In the genomic region with DNA sequence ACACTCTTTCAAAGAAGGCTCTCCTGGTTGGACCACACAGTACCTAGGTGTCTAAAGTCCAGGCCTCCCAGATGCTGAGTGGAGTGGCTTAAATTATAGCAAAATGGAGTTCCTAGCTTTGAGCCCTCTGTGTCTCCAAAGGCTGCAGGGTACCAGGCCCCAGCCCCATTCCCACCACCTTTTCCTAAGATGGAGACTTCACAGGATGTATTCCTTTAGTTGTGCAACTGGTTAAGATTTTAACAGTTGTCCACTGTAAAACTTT, we compare ENCODE assay signal across 10 cellular contexts. TPM values are rescaled to one million over a fixed set of nuclear protein-coding genes. Genes with fewer than 3 reads are reported as not detected.
DNase-seq lines count a peak whose midpoint lies in the region; ATAC-seq and TF ChIP-seq lines count a peak whose summit lies in the region.
"Had no signal": no experiment of that assay in that cellular context is flagged by ENCODE, and none has a peak within 500 bp of the region (broad histone marks: within the 10 kb centered on the region; RNA-seq: fewer than 3 reads in every experiment).

No MANE protein-coding gene starts in this region.

- intact Hi-C loops in IMR-90 (cut with micrococcal nuclease): loop anchor here (5.0 kb wide), 1 partner anchor 79 kb away; no protein-coding TSS in a partner anchor

- no peak for TF ChIP-seq RAD21 in IMR-90 (IDR thresholded peaks at IDR 0.05; ENCODE audit: low read length)

- no peak overlapping the region for H3K27ac Mint-ChIP-seq in neural progenitor cell

- peak overlapping the region; percentile 54; the same call in 1 of the 2 replicates for H3K14ac ChIP-seq in IMR-90 (replicated peaks; ENCODE audit: low read depth, low read length)

- DNase-seq in IMR-90: no peak
- DNase-seq in neural progenitor cell (ENCODE audit: low spot score): no peak
- no peak for DNase-seq in NCI-H774 (lab: John Stamatoyannopoulos, UW)
- DNase-seq in AG20443 (ENCODE audit: low spot score): no peak
- DNase-seq in SW480 (ENCODE audit: low spot score): no peak
- DNase-seq: activated CD4-positive, alpha-beta T cell treated with anti-CD3 and anti-CD28 coated beads, Interleukin-2, amount 50 U/mL, for 4 hours; colonic mucosa had no signal

- H3K4me1 Mint-ChIP-seq in neural progenitor cell: peaks cover 75% of the 10 kb centered on the region

- H3K56ac ChIP-seq in IMR-90 (ENCODE audit: extremely low read depth, insufficient read depth, low read length): no peak overlapping the region

- H2BK15ac ChIP-seq in IMR-90 (ENCODE audit: low read depth, low read length): no peak overlapping the region; the same call in 2 of the 3 replicates

- H3K36me3 ChIP-seq in IMR-90 (ENCODE audit: control insufficient read depth, insufficient read depth, low read length): peaks cover 40% of the 10 kb centered on the region
- peaks cover 5 to 26% of the 10 kb centered on the region in 2 donors for H3K36me3 ChIP-seq in duodenal mucosa (ENCODE audit: control insufficient read depth in 1 of 2, insufficient read depth in 2 of 2, low read length in 2 of 2)
- no peaks in the 10 kb centered on the region for H3K36me3 ChIP-seq in neural progenitor cell
- H3K36me3 ChIP-seq: colonic mucosa had no signal

- TF ChIP-seq CTCF in C4-2B (conservative IDR thresholded peaks at IDR 0.05): no peak
- no peak for TF ChIP-seq CTCF in IMR-90 (conservative IDR thresholded peaks at IDR 0.05; ENCODE audit: low read depth, low read length)
- no peak for TF ChIP-seq CTCF in neural progenitor cell (IDR thresholded peaks at IDR 0.05)

- POLR2A ChIA-PET in IMR-90 (lab: Charles Lee; ENCODE audit: unreplicated experiment): no interaction called here

- peaks cover 39% of the 10 kb centered on the region for H3K4me1 ChIP-seq in IMR-90 (ENCODE audit: control insufficient read depth, insufficient read depth, low read length)
- peaks cover 71 to 73% of the 10 kb centered on the region in 2 donors for H3K4me1 ChIP-seq in duodenal mucosa (ENCODE audit: control insufficient read depth in 1 of 2, insufficient read depth in 2 of 2, low read length in 2 of 2)
- peaks cover 36% of the 10 kb centered on the region for H3K4me1 ChIP-seq in neural progenitor cell

- H3K4me3 ChIP-seq in IMR-90 (ENCODE audit: insufficient read depth, low read depth, low read length) (no peak overlapping the region), duodenal mucosa (ENCODE audit: low read depth in 1 of 2, low read length in 2 of 2) (peak overlapping the region; percentile 26 to 93), neural progenitor cell (no peak overlapping the region)
- H3K4me3 ChIP-seq: colonic mucosa had no signal

- H3K18ac ChIP-seq in IMR-90 (ENCODE audit: low read depth, low read length): no peak overlapping the region

- H3K9me3 Mint-ChIP-seq in neural progenitor cell: no peaks in the 10 kb centered on the region

- peak overlapping the region; percentile 10; the same call in 1 of the 2 replicates for H2BK120ac ChIP-seq in IMR-90 (ENCODE audit: low read depth, low read length)

- H3K36me3 Mint-ChIP-seq in neural progenitor cell: peaks cover 26% of the 10 kb centered on the region

- H4K8ac ChIP-seq in IMR-90 (ENCODE audit: low read depth in 2 of 2, low read length in 2 of 2): no peak overlapping the region

- peak overlapping the region; percentile 66 for H3K4me3 Mint-ChIP-seq in neural progenitor cell

- no peak for TF ChIP-seq POLR2A in IMR-90 (IDR thresholded peaks at IDR 0.05; ENCODE audit: low read depth, low read length)

- H2AFZ ChIP-seq in IMR-90 (replicated peaks; ENCODE audit: low read length, poor library complexity) (no peak overlapping the region), neural progenitor cell (replicated peaks) (no peak overlapping the region)

- no peak overlapping the region for H4K5ac ChIP-seq in IMR-90 (ENCODE audit: low read depth, low read length)

- ATAC-seq in IMR-90 (ENCODE audit: low read depth) (no peak), GM21717 (IDR thresholded peaks at IDR 0.05; ENCODE audit: unreplicated experiment) (no peak)

- in situ Hi-C loops in IMR-90 (cut with MboI; ENCODE audit: low sequenced_read_pairs): loop anchor here (10.0 to 25.0 kb wide), 2 partner anchors 229 to 409 kb away; a partner anchor contains a TSS

- no peak overlapping the region for H2BK20ac ChIP-seq in IMR-90 (ENCODE audit: low read depth, low read length)

- peaks cover 15% of the 10 kb centered on the region for H3F3A ChIP-seq in neural progenitor cell (ENCODE audit: low read depth)

- no peak overlapping the region for H4K91ac ChIP-seq in IMR-90 (ENCODE audit: insufficient read depth, low read depth, low read length)

- CTCF ChIA-PET in IMR-90 (lab: Yijun Ruan, JAX): interaction anchor here (1.5 kb wide), 1 partner anchor 169 kb away, joined by 3 read pairs; no protein-coding TSS in a partner anchor

- no peaks in the 10 kb centered on the region for H3K27me3 ChIP-seq in IMR-90 (ENCODE audit: control insufficient read depth, insufficient read depth, low read length)
- no peaks in the 10 kb centered on the region for H3K27me3 ChIP-seq in duodenal mucosa (ENCODE audit: control insufficient read depth in 1 of 2, insufficient read depth in 2 of 2, low read length in 2 of 2)
- H3K27me3 ChIP-seq in neural progenitor cell: peaks cover 48% of the 10 kb centered on the region
- H3K27me3 ChIP-seq: colonic mucosa had no signal

- dilution Hi-C loops in IMR-90 (cut with HindIII; ENCODE audit: low sequenced_read_pairs, unreplicated experiment): no loop called here

- peak overlapping the region; percentile 74 for H3K23ac ChIP-seq in IMR-90 (ENCODE audit: low read depth, low read length)

- H3K9me3 ChIP-seq in IMR-90 (ENCODE audit: control insufficient read depth, insufficient read depth, low read length) (no peaks in the 10 kb centered on the region), duodenal mucosa (ENCODE audit: control insufficient read depth in 1 of 2, low read length in 2 of 2) (no peaks in the 10 kb centered on the region), neural progenitor cell (ENCODE audit: low read depth) (no peaks in the 10 kb centered on the region)
- H3K9me3 ChIP-seq: colonic mucosa had no signal

- H3K79me1 ChIP-seq in IMR-90 (ENCODE audit: low read depth in 1 of 2, low read length in 2 of 2): peaks cover 4 to 63% of the 10 kb centered on the region in 2 experiments; a peak in 2 of 4 replicates

- H3K9ac ChIP-seq in IMR-90 (ENCODE audit: low read depth, low read length): no peak overlapping the region
- H3K9ac ChIP-seq in duodenal mucosa (ENCODE audit: low read depth in 1 of 2, low read length in 2 of 2): peak overlapping the region in 1 of 2 donors; percentile 11
- H3K9ac ChIP-seq in neural progenitor cell: no peak overlapping the region

- no peaks in the 10 kb centered on the region for H3K79me2 ChIP-seq in neural progenitor cell (ENCODE audit: low read depth)

- H4K20me1 ChIP-seq in IMR-90 (ENCODE audit: insufficient read depth, low read length): peaks cover 93% of the 10 kb centered on the region
- H4K20me1 ChIP-seq in neural progenitor cell (ENCODE audit: low read depth): peaks cover 35% of the 10 kb centered on the region

- peak overlapping the region; percentile 43 for H3K4ac ChIP-seq in IMR-90 (ENCODE audit: low read depth, low read length)

- no peak overlapping the region for H2BK5ac ChIP-seq in IMR-90 (ENCODE audit: low read depth, low read length, poor library complexity, severe bottlenecking)

- no TSS peak for BruUV-seq in IMR-90 (replicated peaks; lab: Mats Ljungman, UMichigan)

- peaks cover 35% of the 10 kb centered on the region for H3K9me1 ChIP-seq in IMR-90 (ENCODE audit: insufficient read depth, low read length)

- H2AK5ac ChIP-seq in IMR-90 (ENCODE audit: low read depth, low read length): peak overlapping the region; percentile 24; the same call in 1 of the 2 replicates

- H2AK9ac ChIP-seq in IMR-90 (replicated peaks; ENCODE audit: low read depth, low read length, poor library complexity): peak overlapping the region; percentile 62

- H3K4me2 ChIP-seq in IMR-90 (ENCODE audit: low read depth, low read length) (peak overlapping the region; percentile 32), neural progenitor cell (no peak overlapping the region)

- peaks cover 11% of the 10 kb centered on the region for H3K27me3 Mint-ChIP-seq in neural progenitor cell (ENCODE audit: insufficient read depth, low read depth)

- H3K27ac ChIP-seq in C4-2B: peak overlapping the region; percentile 86
- H3K27ac ChIP-seq in IMR-90 (ENCODE audit: insufficient read depth, low read length): no peak overlapping the region
- no peak overlapping the region for H3K27ac ChIP-seq in duodenal mucosa (ENCODE audit: low read depth, low read length)
- no peak overlapping the region for H3K27ac ChIP-seq in neural progenitor cell
- H3K27ac ChIP-seq: colonic mucosa had no signal

TF ChIP-seq in IMR-90, 13 proteins besides CTCF, POLR2A, EP300 and RAD21:
- TF ChIP-seq BHLHE40 (IDR thresholded peaks at IDR 0.05; ENCODE audit: low read depth, low read length): no peak
TF ChIP-seq in IMR-90: peak in this region for 0.

RNA-seq across cellular contexts. Expression of a gene that starts 4.9 kb away (rescaled TPM):
- 13.3 and 15.8 TPM in 2 replicates for total RNA-seq in IMR-90 (2012; rRNA removed)
- polyA plus RNA-seq in IMR-90 (2012; rRNA removed): 17.6 and 17.9 TPM in 2 replicates
- 8.3 and 14.6 TPM in 2 replicates for polyA plus RNA-seq in IMR-90 (2012; cell fraction: cytosol; rRNA removed)
- polyA plus RNA-seq in IMR-90 (2012; cell fraction: nucleus; rRNA removed; ENCODE audit: low replicate concordance): 22.6 and 22.9 TPM in 2 replicates
- total RNA-seq in neural progenitor cell (ENCODE audit: low replicate concordance): 1.1 and 2.0 TPM in 2 replicates

Comparison
In these comparisons a context has a peak if more than half of its experiments do, and no peak if none do; other contexts are left out.
1. H3K4me3 ChIP-seq: peak in duodenal mucosa (2 of 2); none in IMR-90 (single experiment) and neural progenitor cell (single experiment).